Comparison of ENCODE assay signal across 29 cellular contexts in the genomic region with DNA sequence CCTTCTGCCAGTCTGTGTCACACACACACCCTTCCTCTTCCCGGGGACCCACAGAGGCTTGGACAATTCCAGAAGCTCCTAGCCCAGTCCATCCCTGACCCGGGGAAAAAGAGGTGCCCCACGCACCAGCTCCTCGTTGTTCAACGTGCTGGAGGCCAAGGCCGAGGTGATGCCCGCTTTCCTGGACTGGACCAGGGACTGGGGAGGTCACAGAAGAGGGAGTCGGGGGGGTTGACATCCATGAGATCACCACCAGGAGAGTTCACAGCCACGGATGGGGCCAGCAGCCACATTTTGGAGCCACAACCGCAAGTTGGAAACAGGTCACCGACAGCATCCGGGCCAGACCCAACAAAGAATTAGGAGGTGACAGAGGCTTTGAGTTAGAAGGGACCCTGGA. TPM values are rescaled to one million over a fixed set of nuclear protein-coding genes. Genes with fewer than 3 reads are reported as not detected.
"Had no signal": no experiment of that assay in that cellular context is flagged by ENCODE, and none has a peak within 500 bp of the region (broad histone marks: within the 10 kb centered on the region; RNA-seq: fewer than 3 reads in every experiment).

No MANE protein-coding gene starts in this region.

- H3K79me2 ChIP-seq: hepatocyte had no signal

- H3K36me3 ChIP-seq: colonic mucosa, esophagus squamous epithelium, gastrocnemius medialis, left lung had no signal

- FAIRE-seq: endometrium had no signal

- H3K4me3 Mint-ChIP-seq: dendritic cell treated with granulocyte-macrophage colony-stimulating factor and Interleukin-4, amounts not matched to agents 40 ng/mL and 50 ng/mL, for 4 days; effector memory CD8-positive, alpha-beta T cell; endodermal cell; immature natural killer cell; memory B cell had no signal

- H3K4me1 Mint-ChIP-seq: endodermal cell, immature natural killer cell, memory B cell had no signal

- H3K27me3 ChIP-seq: colonic mucosa, hepatocyte had no signal

- ATAC-seq: effector memory CD8-positive, alpha-beta T cell; esophagus mucosa; gastrocnemius medialis; left cardiac atrium; left lung; left ventricle myocardium superior had no signal

- H3K9me3 Mint-ChIP-seq: dendritic cell treated with granulocyte-macrophage colony-stimulating factor and Interleukin-4, amounts not matched to agents 40 ng/mL and 50 ng/mL, for 4 days; effector memory CD8-positive, alpha-beta T cell; endodermal cell; immature natural killer cell; memory B cell had no signal

- H3K4me2 ChIP-seq: hepatocyte had no signal

- DNase-seq: colonic mucosa; cortex of kidney; effector CD8-positive, alpha-beta T cell; effector memory CD8-positive, alpha-beta T cell; erythroblast; esophagus squamous epithelium; foreskin fibroblast; foreskin melanocyte; gastrocnemius medialis; glutamatergic neuron; head of caudate nucleus; hypothalamus; immature natural killer cell; islet precursor cell; left cardiac atrium; left ventricle myocardium superior; mammary epithelial cell; mesendoderm; midbrain had no signal

- H3K9me3 ChIP-seq: colonic mucosa, esophagus squamous epithelium, gastrocnemius medialis, left lung had no signal

- H3K27ac ChIP-seq: colonic mucosa, epithelial cell of prostate, esophagus squamous epithelium, gastrocnemius medialis, hepatocyte, left lung had no signal

- H3K4me1 ChIP-seq: colonic mucosa, esophagus squamous epithelium, gastrocnemius medialis, left lung had no signal

- H3K36me3 Mint-ChIP-seq: immature natural killer cell, memory B cell had no signal

- H3K27ac Mint-ChIP-seq: dendritic cell treated with granulocyte-macrophage colony-stimulating factor and Interleukin-4, amounts not matched to agents 40 ng/mL and 50 ng/mL, for 4 days; effector memory CD8-positive, alpha-beta T cell; endodermal cell; immature natural killer cell; memory B cell had no signal

- H3K4me3 ChIP-seq: colonic mucosa, esophagus squamous epithelium, gastrocnemius medialis, hepatocyte, left lung, lung had no signal

- H2AFZ ChIP-seq: hepatocyte had no signal

RNA-seq across cellular contexts. Expression of gene UNC13A, which starts 39.4 kb away (rescaled TPM):
- total RNA-seq: gastrocnemius medialis, left ventricle myocardium superior, lower leg skin had no signal
- polyA plus RNA-seq: hepatocyte, immature natural killer cell had no signal
